21 cellular contexts compared by ENCODE assay signal in the genomic region with DNA sequence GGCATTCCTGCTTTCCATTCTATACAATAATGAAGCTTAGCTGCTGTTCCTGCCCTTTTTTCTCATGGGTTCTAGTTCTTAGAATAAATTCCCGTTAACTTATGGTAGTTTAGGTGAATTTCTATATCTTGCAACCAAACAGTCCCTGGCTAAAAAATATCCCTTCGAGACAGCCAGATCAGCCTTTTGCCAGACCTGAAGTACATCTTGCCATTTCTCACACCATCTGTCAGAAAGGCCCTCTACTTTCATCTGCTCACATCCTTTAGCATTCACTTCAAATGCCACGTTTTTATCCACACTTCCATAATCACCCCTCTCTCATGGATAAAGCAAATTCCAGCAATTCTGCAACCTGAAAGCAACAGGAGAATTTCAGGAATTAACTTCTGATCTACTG.
"Had no signal": no experiment of that assay in that cellular context is flagged by ENCODE, and none has a peak within 500 bp of the region (broad histone marks: within the 10 kb centered on the region; RNA-seq: fewer than 3 reads in every experiment).

No MANE protein-coding gene starts in this region.

- H3K4me1 Mint-ChIP-seq: naive thymus-derived CD4-positive, alpha-beta T cell; stimulated activated naive B cell treated with anti-CD40 and anti-IgM and Interleukin-4, amounts not matched to agents 10 μg/mL and 1 μg/mL and 100 μg/mL, for 72 hours had no signal

- H3K4me3 ChIP-seq: left ventricle myocardium inferior, lung, ovary, right atrium auricular region, right lobe of liver, smooth muscle cell, stomach, testis, thyroid gland, transverse colon, upper lobe of left lung had no signal

- H3K4me3 Mint-ChIP-seq: mesothelial cell of epicardium; naive thymus-derived CD4-positive, alpha-beta T cell; natural killer cell treated with Interleukin-12 subunit alpha and Interleukin-12 subunit beta and Interleukin-15 and Interleukin-18, amount 100 ng/mL, for 72 hours; stimulated activated naive B cell treated with anti-CD40 and anti-IgM and Interleukin-4, amounts not matched to agents 10 μg/mL and 1 μg/mL and 100 μg/mL, for 72 hours had no signal

- DNase-seq: islet precursor cell; left ventricle myocardium inferior; mesendoderm; naive thymus-derived CD4-positive, alpha-beta T cell; ovary; right lobe of liver; stimulated activated CD4-positive, alpha-beta T cell treated with anti-CD3 and anti-CD28 coated beads, Interleukin-1b, Interleukin-23, amount 100 ng/mL, for 48 hours; stimulated activated CD4-positive, alpha-beta T cell treated with anti-CD3 and anti-CD28 coated beads, Interleukin-2, amount 100 ng/mL, for 48 hours; stimulated activated naive B cell treated with anti-CD40 and anti-IgM and Interleukin-4, amounts not matched to agents 10 μg/mL and 1 μg/mL and 100 μg/mL, for 72 hours; stimulated activated naive CD8-positive, alpha-beta T cell treated with anti-CD3 and anti-CD28 coated beads, Interleukin-15, Interleukin-2, amounts not matched to agents 100 U/mL and 50 U/mL, for 24 hours; stomach; testis; thyroid gland; transverse colon; upper lobe of left lung had no signal

- H3K27me3 ChIP-seq: ovary, right atrium auricular region, right lobe of liver, stomach, testis, thyroid gland, transverse colon, upper lobe of left lung had no signal

- H3K36me3 ChIP-seq: left ventricle myocardium inferior, ovary, right atrium auricular region, right lobe of liver, stomach, thyroid gland, transverse colon, upper lobe of left lung had no signal

- ATAC-seq: naive thymus-derived CD4-positive, alpha-beta T cell; natural killer cell treated with Interleukin-12 subunit alpha and Interleukin-12 subunit beta and Interleukin-15 and Interleukin-18, amount 100 ng/mL, for 72 hours; right lobe of liver; stimulated activated naive B cell treated with anti-CD40 and anti-IgM and Interleukin-4, amounts not matched to agents 10 μg/mL and 1 μg/mL and 100 μg/mL, for 72 hours; stimulated activated naive CD8-positive, alpha-beta T cell treated with anti-CD3 and anti-CD28 coated beads, Interleukin-15, Interleukin-2, amounts not matched to agents 100 U/mL and 50 U/mL, for 24 hours had no signal

- H3K36me3 Mint-ChIP-seq: mesothelial cell of epicardium; naive thymus-derived CD4-positive, alpha-beta T cell; natural killer cell treated with Interleukin-12 subunit alpha and Interleukin-12 subunit beta and Interleukin-15 and Interleukin-18, amount 100 ng/mL, for 72 hours; stimulated activated naive B cell treated with anti-CD40 and anti-IgM and Interleukin-4, amounts not matched to agents 10 μg/mL and 1 μg/mL and 100 μg/mL, for 72 hours had no signal

- H3K9me3 Mint-ChIP-seq: mesothelial cell of epicardium; naive thymus-derived CD4-positive, alpha-beta T cell; natural killer cell treated with Interleukin-12 subunit alpha and Interleukin-12 subunit beta and Interleukin-15 and Interleukin-18, amount 100 ng/mL, for 72 hours; stimulated activated naive B cell treated with anti-CD40 and anti-IgM and Interleukin-4, amounts not matched to agents 10 μg/mL and 1 μg/mL and 100 μg/mL, for 72 hours had no signal

- H3K27ac Mint-ChIP-seq: mesothelial cell of epicardium; naive thymus-derived CD4-positive, alpha-beta T cell; natural killer cell treated with Interleukin-12 subunit alpha and Interleukin-12 subunit beta and Interleukin-15 and Interleukin-18, amount 100 ng/mL, for 72 hours; progenitor cell of endocrine pancreas; stimulated activated naive B cell treated with anti-CD40 and anti-IgM and Interleukin-4, amounts not matched to agents 10 μg/mL and 1 μg/mL and 100 μg/mL, for 72 hours had no signal

- H3K4me2 ChIP-seq: smooth muscle cell had no signal

- H3K9me3 ChIP-seq: left ventricle myocardium inferior, ovary, right atrium auricular region, right lobe of liver, stomach, testis, thyroid gland, transverse colon, upper lobe of left lung had no signal

- H3K27ac ChIP-seq: left ventricle myocardium inferior, right atrium auricular region, right lobe of liver, stomach, testis, thyroid gland, transverse colon, upper lobe of left lung had no signal

- H3K4me1 ChIP-seq: right lobe of liver, stomach, testis, thyroid gland, transverse colon, upper lobe of left lung had no signal
